In genomic region chr15:82710208-82710555, GRCh38 we compare ENCODE assay signal across 8 cellular contexts. TPM values are rescaled to one million over a fixed set of nuclear protein-coding genes. Genes with fewer than 3 reads are reported as not detected.
DNase-seq lines count a peak whose midpoint lies in the region; ATAC-seq and TF ChIP-seq lines count a peak whose summit lies in the region.

No MANE protein-coding gene starts in this region.

- H4K5ac ChIP-seq in IMR-90 (ENCODE audit: low read depth, low read length), result no peak overlapping the region

- POLR2A ChIA-PET in IMR-90 (lab: Charles Lee; ENCODE audit: unreplicated experiment), result no interaction called here

- intact Hi-C loops in IMR-90 (cut with micrococcal nuclease) (no loop called here), sciatic nerve (cut with DNase I) (no loop called here)

- ATAC-seq in IMR-90 (ENCODE audit: low read depth), result no peak
- ATAC-seq in natural killer cell treated with Interleukin-12 subunit alpha and Interleukin-12 subunit beta and Interleukin-15 and Interleukin-18, amount 100 ng/mL, for 72 hours, result no peak
- ATAC-seq in sciatic nerve, result no peak

- H2BK20ac ChIP-seq in IMR-90 (ENCODE audit: low read depth, low read length), result no peak overlapping the region

- H3K18ac ChIP-seq in IMR-90 (ENCODE audit: low read depth, low read length), result no peak overlapping the region

- no peak for TF ChIP-seq RAD21 in IMR-90 (IDR thresholded peaks at IDR 0.05; ENCODE audit: low read length)

- no peak overlapping the region for H2AK5ac ChIP-seq in IMR-90 (ENCODE audit: low read depth, low read length)

- no peak overlapping the region for H4K91ac ChIP-seq in IMR-90 (ENCODE audit: insufficient read depth, low read depth, low read length)

- H4K8ac ChIP-seq in IMR-90 (ENCODE audit: low read depth in 2 of 2, low read length in 2 of 2), result no peak overlapping the region

- no peak overlapping the region for H3K4ac ChIP-seq in IMR-90 (ENCODE audit: low read depth, low read length)

- H3K36me3 ChIP-seq in IMR-90 (ENCODE audit: control insufficient read depth, insufficient read depth, low read length), result no peaks in the 10 kb centered on the region
- H3K36me3 ChIP-seq in effector memory CD4-positive, alpha-beta T cell (ENCODE audit: control insufficient read depth, insufficient read depth, low read length), result no peaks in the 10 kb centered on the region

- no peaks in the 10 kb centered on the region for H3K9me3 Mint-ChIP-seq in natural killer cell treated with Interleukin-12 subunit alpha and Interleukin-12 subunit beta and Interleukin-15 and Interleukin-18, amount 100 ng/mL, for 72 hours

- in situ Hi-C loops in IMR-90 (cut with MboI; ENCODE audit: low sequenced_read_pairs), result no loop called here

- H3K4me1 Mint-ChIP-seq in natural killer cell treated with Interleukin-12 subunit alpha and Interleukin-12 subunit beta and Interleukin-15 and Interleukin-18, amount 100 ng/mL, for 72 hours (ENCODE audit: low read depth in 2 of 2), result peaks cover 0 to 4% of the 10 kb centered on the region in 2 donors

- H3K4me1 ChIP-seq in IMR-90 (ENCODE audit: control insufficient read depth, insufficient read depth, low read length), result peaks cover 2% of the 10 kb centered on the region; the same call in 1 of the 2 replicates
- peaks cover 5% of the 10 kb centered on the region for H3K4me1 ChIP-seq in effector memory CD4-positive, alpha-beta T cell (ENCODE audit: control insufficient read depth, insufficient read depth, low read length, poor library complexity, severe bottlenecking)

- H3K79me1 ChIP-seq in IMR-90 (ENCODE audit: low read depth in 1 of 2, low read length in 2 of 2), result no peaks in the 10 kb centered on the region

- DNase-seq in AG10803 (ENCODE audit: low read depth), result no peak
- DNase-seq in IMR-90, result no peak
- DNase-seq in effector memory CD4-positive, alpha-beta T cell, result no peak
- DNase-seq in natural killer cell treated with Interleukin-12 subunit alpha and Interleukin-12 subunit beta and Interleukin-15 and Interleukin-18, amount 100 ng/mL, for 72 hours (ENCODE audit: low spot score), result no peak
- no peak for DNase-seq in NCI-H774 (lab: John Stamatoyannopoulos, UW)
- DNase-seq in sciatic nerve (ENCODE audit: low spot score), result no peak
- DNase-seq in NK-92 treated with Interleukin-12 subunit alpha and Interleukin-12 subunit beta, amount 100 ng/mL, for 24 hours (lab: John Stamatoyannopoulos, UW), result no peak
- no peak for DNase-seq in LoVo (ENCODE audit: low spot score)

- H2AK9ac ChIP-seq in IMR-90 (replicated peaks; ENCODE audit: low read depth, low read length, poor library complexity), result no peak overlapping the region

- H2AFZ ChIP-seq in IMR-90 (replicated peaks; ENCODE audit: low read length, poor library complexity), result peak overlapping the region; percentile 92

- no peak overlapping the region for H3K9ac ChIP-seq in IMR-90 (ENCODE audit: low read depth, low read length)

- peak overlapping the region; percentile 46 for H3K4me3 Mint-ChIP-seq in natural killer cell treated with Interleukin-12 subunit alpha and Interleukin-12 subunit beta and Interleukin-15 and Interleukin-18, amount 100 ng/mL, for 72 hours

- peaks cover 10 to 14% of the 10 kb centered on the region in 2 donors for H3K27me3 Mint-ChIP-seq in natural killer cell treated with Interleukin-12 subunit alpha and Interleukin-12 subunit beta and Interleukin-15 and Interleukin-18, amount 100 ng/mL, for 72 hours

- CTCF ChIA-PET in IMR-90 (lab: Yijun Ruan, JAX), result no interaction called here

- peak overlapping the region; percentile 85 for H3K4me2 ChIP-seq in IMR-90 (ENCODE audit: low read depth, low read length)

- BruUV-seq in IMR-90 (replicated peaks; lab: Mats Ljungman, UMichigan), result no TSS peak

- peak overlapping the region; percentile 74 for H3K4me3 ChIP-seq in AG10803 (ENCODE audit: low read length)
- H3K4me3 ChIP-seq in IMR-90 (ENCODE audit: insufficient read depth, low read depth, low read length), result peak overlapping the region; percentile 48
- H3K4me3 ChIP-seq in effector memory CD4-positive, alpha-beta T cell (ENCODE audit: insufficient read depth, low read depth, low read length, poor library complexity, severe bottlenecking), result peak overlapping the region; percentile 72

- no peaks in the 10 kb centered on the region for H4K20me1 ChIP-seq in IMR-90 (ENCODE audit: insufficient read depth, low read length)

- H3K23ac ChIP-seq in IMR-90 (ENCODE audit: low read depth, low read length), result no peak overlapping the region

- H3K14ac ChIP-seq in IMR-90 (replicated peaks; ENCODE audit: low read depth, low read length), result no peak overlapping the region

- peaks cover 5% of the 10 kb centered on the region; the same call in 1 of the 2 replicates for H3K27me3 ChIP-seq in IMR-90 (ENCODE audit: control insufficient read depth, insufficient read depth, low read length)
- H3K27me3 ChIP-seq in effector memory CD4-positive, alpha-beta T cell (replicated peaks; ENCODE audit: control insufficient read depth, insufficient read depth, low read length, poor library complexity, severe bottlenecking), result no peaks in the 10 kb centered on the region

- H3K56ac ChIP-seq in IMR-90 (ENCODE audit: extremely low read depth, insufficient read depth, low read length), result no peak overlapping the region

- H2BK120ac ChIP-seq in IMR-90 (ENCODE audit: low read depth, low read length), result no peak overlapping the region

- H3K27ac ChIP-seq in IMR-90 (ENCODE audit: insufficient read depth, low read length), result no peak overlapping the region
- no peak overlapping the region for H3K27ac ChIP-seq in effector memory CD4-positive, alpha-beta T cell (ENCODE audit: insufficient read depth, low read length, poor library complexity, severe bottlenecking)

- H2BK15ac ChIP-seq in IMR-90 (ENCODE audit: low read depth, low read length), result no peak overlapping the region

- peaks cover 6% of the 10 kb centered on the region; the same call in 1 of the 2 replicates for H3K9me1 ChIP-seq in IMR-90 (ENCODE audit: insufficient read depth, low read length)

- no peak for TF ChIP-seq POLR2A in IMR-90 (IDR thresholded peaks at IDR 0.05; ENCODE audit: low read depth, low read length)

- dilution Hi-C loops in IMR-90 (cut with HindIII; ENCODE audit: low sequenced_read_pairs, unreplicated experiment), result no loop called here

- no peaks in the 10 kb centered on the region for H3K9me3 ChIP-seq in IMR-90 (ENCODE audit: control insufficient read depth, insufficient read depth, low read length)
- H3K9me3 ChIP-seq in effector memory CD4-positive, alpha-beta T cell (ENCODE audit: control insufficient read depth, low read length), result no peaks in the 10 kb centered on the region

- TF ChIP-seq CTCF in AG10803 (conservative IDR thresholded peaks at IDR 0.05; ENCODE audit: low read length) (no peak), IMR-90 (conservative IDR thresholded peaks at IDR 0.05; ENCODE audit: low read depth, low read length) (no peak)

- no peaks in the 10 kb centered on the region for H3K36me3 Mint-ChIP-seq in natural killer cell treated with Interleukin-12 subunit alpha and Interleukin-12 subunit beta and Interleukin-15 and Interleukin-18, amount 100 ng/mL, for 72 hours

- 38% methylated on average over 3 of the region's 14 CpGs; no CpG with 5 or more reads in 1 of the 2 experiments for WGBS in IMR-90 (ENCODE audit: extremely low coverage in 2 of 2, insufficient read length in 1 of 2), 2 experiments

- no peak overlapping the region for H3K27ac Mint-ChIP-seq in natural killer cell treated with Interleukin-12 subunit alpha and Interleukin-12 subunit beta and Interleukin-15 and Interleukin-18, amount 100 ng/mL, for 72 hours

- no peak overlapping the region for H2BK5ac ChIP-seq in IMR-90 (ENCODE audit: low read depth, low read length, poor library complexity, severe bottlenecking)

TF ChIP-seq in IMR-90, 13 proteins besides CTCF, POLR2A, EP300 and RAD21:
- TF ChIP-seq RCOR1 (IDR thresholded peaks at IDR 0.05; ENCODE audit: insufficient replicate concordance, low read length) (no peak), SMC3 (IDR thresholded peaks at IDR 0.05; ENCODE audit: low read depth, low read length) (no peak), ELK1 (IDR thresholded peaks at IDR 0.05; ENCODE audit: borderline replicate concordance, low read depth, low read length) (no peak), RFX5 (IDR thresholded peaks at IDR 0.05; ENCODE audit: low read depth, low read length) (no peak), MAZ (IDR thresholded peaks at IDR 0.05; ENCODE audit: borderline replicate concordance, low read depth, low read length) (no peak), CHD1 (IDR thresholded peaks at IDR 0.05; ENCODE audit: low read depth, low read length) (no peak), FOS (IDR thresholded peaks at IDR 0.05; ENCODE audit: low read depth, low read length) (no peak), BHLHE40 (IDR thresholded peaks at IDR 0.05; ENCODE audit: low read depth, low read length) (no peak)
TF ChIP-seq in IMR-90: peak in this region for 0.

RNA-seq across cellular contexts. Expression of gene AP3B2, which starts 0.5 kb away (rescaled TPM):
- total RNA-seq in IMR-90 (2012; rRNA removed) (not detected in 2 replicates), sciatic nerve (2.4 TPM)
- polyA plus RNA-seq in IMR-90 (2012; rRNA removed), result 0.07 and 0.14 TPM in 2 replicates
- polyA plus RNA-seq in IMR-90 (2012; cell fraction: cytosol; rRNA removed), result 0.13 TPM in 1 of 2 replicates, not detected in the other
- 0.21 and 0.38 TPM in 2 replicates for polyA plus RNA-seq in IMR-90 (2012; cell fraction: nucleus; rRNA removed; ENCODE audit: low replicate concordance)
- total RNA-seq in natural killer cell treated with Interleukin-12 subunit alpha and Interleukin-12 subunit beta and Interleukin-15 and Interleukin-18, amount 100 ng/mL, for 72 hours, result 1 to 10 TPM; 1.1 to 1.4 TPM
